ENCODE assay signal across 1 cellular context in the genomic region with DNA sequence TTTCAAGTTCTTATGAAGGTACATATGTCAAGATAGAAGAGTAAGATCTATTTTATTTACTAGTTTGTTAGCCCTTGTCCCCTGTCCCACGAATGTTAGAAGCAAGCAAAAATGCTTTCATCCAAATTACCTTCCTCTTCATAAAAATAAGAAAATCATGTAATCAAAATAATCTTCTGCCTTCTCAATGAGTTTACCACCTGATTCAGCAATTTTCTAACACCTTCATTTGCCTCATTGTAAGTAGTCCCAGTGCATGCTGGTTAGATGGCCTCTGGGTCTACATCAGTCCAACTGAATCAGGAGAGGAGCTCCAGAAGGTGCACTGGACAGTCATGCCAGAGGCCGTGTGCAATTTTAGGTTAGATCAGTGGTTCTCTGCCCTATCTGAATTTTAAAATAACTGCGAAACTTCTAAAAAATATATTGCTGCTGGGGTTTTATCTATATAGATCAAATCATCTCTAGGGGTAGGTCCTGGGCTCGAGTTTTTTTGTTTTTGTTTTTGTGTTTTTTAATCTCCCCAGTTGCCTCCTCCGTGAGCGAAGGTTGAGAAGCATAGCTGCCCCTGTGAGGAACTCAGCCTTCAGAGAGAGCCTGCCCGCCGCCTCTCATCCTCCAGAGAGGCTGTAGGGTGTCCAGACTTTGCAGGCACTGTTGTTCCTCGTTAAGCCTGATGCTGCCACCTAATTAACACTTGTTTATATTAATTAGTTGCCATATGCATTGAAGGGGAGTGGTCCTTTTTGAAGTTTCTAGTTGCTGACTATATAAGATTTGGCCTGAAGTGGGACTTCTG.
A peak's percentile ranks its signal among the peaks of the same experiment; 100 is the strongest.
TF ChIP-seq lines count a peak whose summit lies in the region.

No MANE protein-coding gene starts in this region.

TF ChIP-seq in HepG2, 621 proteins besides CTCF, POLR2A, EP300 and RAD21 (continued from another document):
- TF ChIP-seq, protein P1, sequence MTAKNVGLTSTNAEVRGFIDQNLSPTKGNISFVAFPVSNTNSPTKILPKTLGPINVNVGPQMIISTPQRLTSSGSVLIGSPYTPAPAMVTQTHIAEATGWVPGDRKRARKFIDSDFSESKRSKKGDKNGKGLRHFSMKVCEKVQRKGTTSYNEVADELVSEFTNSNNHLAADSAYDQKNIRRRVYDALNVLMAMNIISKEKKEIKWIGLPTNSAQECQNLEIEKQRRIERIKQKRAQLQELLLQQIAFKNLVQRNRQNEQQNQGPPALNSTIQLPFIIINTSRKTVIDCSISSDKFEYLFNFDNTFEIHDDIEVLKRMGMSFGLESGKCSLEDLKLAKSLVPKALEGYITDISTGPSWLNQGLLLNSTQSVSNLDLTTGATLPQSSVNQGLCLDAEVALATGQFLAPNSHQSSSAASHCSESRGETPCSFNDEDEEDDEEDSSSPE (CRISPR knock-in tag; IDR thresholded peaks at IDR 0.05): no peak
- TF ChIP-seq CCDC6 (CRISPR knock-in tag; IDR thresholded peaks at IDR 0.05): 0 out of 2 replicates have a peak, but pooled peaks have one; percentile 6
- TF ChIP-seq, protein P2, sequence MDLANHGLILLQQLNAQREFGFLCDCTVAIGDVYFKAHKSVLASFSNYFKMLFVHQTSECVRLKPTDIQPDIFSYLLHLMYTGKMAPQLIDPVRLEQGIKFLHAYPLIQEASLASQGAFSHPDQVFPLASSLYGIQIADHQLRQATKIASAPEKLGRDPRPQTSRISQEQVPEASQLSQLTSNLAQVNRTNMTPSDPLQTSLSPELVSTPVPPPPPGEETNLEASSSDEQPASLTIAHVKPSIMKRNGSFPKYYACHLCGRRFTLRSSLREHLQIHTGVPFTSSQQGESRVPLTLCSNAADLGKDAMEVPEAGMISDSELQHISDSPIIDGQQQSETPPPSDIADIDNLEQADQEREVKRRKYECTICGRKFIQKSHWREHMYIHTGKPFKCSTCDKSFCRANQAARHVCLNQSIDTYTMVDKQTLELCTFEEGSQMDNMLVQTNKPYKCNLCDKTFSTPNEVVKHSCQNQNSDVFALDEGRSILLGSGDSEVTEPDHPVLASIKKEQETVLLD (CRISPR knock-in tag; IDR thresholded peaks at IDR 0.05; ENCODE audit: low read depth): no peak
- no peak for TF ChIP-seq GTF3A (CRISPR knock-in tag; conservative IDR thresholded peaks at IDR 0.05)
- no peak for TF ChIP-seq CBX5 (CRISPR knock-in tag; IDR thresholded peaks at IDR 0.05; ENCODE audit: borderline replicate concordance)
- peak; percentile 44; the same call in 1 of the 2 replicates for TF ChIP-seq TBX3 (IDR thresholded peaks at IDR 0.05; ENCODE audit: borderline replicate concordance)
- no peak for TF ChIP-seq ZNF230 (CRISPR knock-in tag; IDR thresholded peaks at IDR 0.05)
- no peak for TF ChIP-seq RAD51 (IDR thresholded peaks at IDR 0.05; ENCODE audit: borderline replicate concordance)
- TF ChIP-seq TCF7L2 (IDR thresholded peaks at IDR 0.05; ENCODE audit: low read depth, low read length): no peak
- no peak for TF ChIP-seq ZBTB20 (CRISPR knock-in tag; IDR thresholded peaks at IDR 0.05; ENCODE audit: borderline replicate concordance, low read depth)
- no peak for TF ChIP-seq REXO4 (CRISPR knock-in tag; IDR thresholded peaks at IDR 0.05; ENCODE audit: borderline replicate concordance)
TF ChIP-seq in HepG2: peak in this region for 6.
